In genomic region chr12:50955697-50956096, GRCh38 we compare ENCODE assay signal across 7 cellular contexts. TPM values are rescaled to one million over a fixed set of nuclear protein-coding genes. Genes with fewer than 3 reads are reported as not detected.
"Had no signal": no experiment of that assay in that cellular context is flagged by ENCODE, and none has a peak within 500 bp of the region (broad histone marks: within the 10 kb centered on the region; RNA-seq: fewer than 3 reads in every experiment).

No MANE protein-coding gene starts in this region.

- H3K4me3 ChIP-seq: K562 had no signal

- ATAC-seq: HepG2, K562 had no signal

- DNase-seq: IMR-90 had no signal

- H3K9me3 Mint-ChIP-seq: IgD-negative memory B cell had no signal

- H3K4me3 Mint-ChIP-seq: IgD-negative memory B cell had no signal

- H3K27ac ChIP-seq: HL-60 had no signal

- H3K27me3 Mint-ChIP-seq: IgD-negative memory B cell had no signal

- H3K27ac Mint-ChIP-seq: IgD-negative memory B cell had no signal

RNA-seq across cellular contexts. Expression of gene HIGD1C, which starts 3.4 kb away (rescaled TPM):
- total RNA-seq: HepG2, HT-29, HT1080, IMR-90, K562 had no signal
- polyA plus RNA-seq: HepG2, IMR-90, K562 had no signal
